ENCODE assay signal across 17 cellular contexts in genomic region chr2:66525609-66526008, GRCh38.
"Had no signal": no experiment of that assay in that cellular context is flagged by ENCODE, and none has a peak within 500 bp of the region (broad histone marks: within the 10 kb centered on the region; RNA-seq: fewer than 3 reads in every experiment).

No MANE protein-coding gene starts in this region.

- H3K27ac Mint-ChIP-seq: activated B cell treated with CpG ODN at 0.5 μM for 24 hours; activated CD4-positive, alpha-beta T cell treated with anti-CD3 and anti-CD28 coated beads, Interleukin-2, amount 10 ng/mL, durations not matched to agents 24 days and 14 days; activated naive CD8-positive, alpha-beta T cell treated with anti-CD3 and anti-CD28 coated beads, Interleukin-2, amount 50 U/mL, for 24 hours; activated T-helper 1 cell treated with anti-CD3 and anti-CD28 coated beads, Interleukin-12 subunit alpha, Interleukin-12 subunit beta, Interleukin-2, Interleukin-4 antibody, amounts not matched to agents 30 ng/mL and 10 ng/mL and 1 ng/mL, durations not matched to agents 14 hours and 24 hours and 36 hours; stimulated activated naive CD8-positive, alpha-beta T cell treated with anti-CD3 and anti-CD28 coated beads, Interleukin-15, amount 100 ng/mL, for 72 hours; T-cell had no signal

- DNase-seq: activated B cell treated with CpG ODN at 0.5 μM for 24 hours; activated CD4-positive, alpha-beta T cell treated with anti-CD3 and anti-CD28 coated beads, Interleukin-2, amount 10 ng/mL, durations not matched to agents 24 days and 14 days; activated naive CD4-positive, alpha-beta T cell; activated naive CD8-positive, alpha-beta T cell treated with anti-CD3 and anti-CD28 coated beads, Interleukin-2, amount 50 U/mL, for 24 hours; caudate nucleus; effector CD8-positive, alpha-beta T cell; kidney; stimulated activated naive CD8-positive, alpha-beta T cell treated with anti-CD3 and anti-CD28 coated beads, Interleukin-15, amount 100 ng/mL, for 72 hours; T-cell had no signal

- ATAC-seq: activated naive CD8-positive, alpha-beta T cell treated with anti-CD3 and anti-CD28 coated beads, Interleukin-2, amount 50 U/mL, for 24 hours; sciatic nerve; stimulated activated naive CD8-positive, alpha-beta T cell treated with anti-CD3 and anti-CD28 coated beads, Interleukin-15, amount 100 ng/mL, for 72 hours; T-cell had no signal

- FAIRE-seq: astrocyte, frontal cortex, kidney, urothelium cell line had no signal

- H3K4me1 Mint-ChIP-seq: activated B cell treated with CpG ODN at 0.5 μM for 24 hours; activated CD4-positive, alpha-beta T cell treated with anti-CD3 and anti-CD28 coated beads, Interleukin-2, amount 10 ng/mL, durations not matched to agents 24 days and 14 days; activated naive CD8-positive, alpha-beta T cell treated with anti-CD3 and anti-CD28 coated beads, Interleukin-2, amount 50 U/mL, for 24 hours; stimulated activated naive CD8-positive, alpha-beta T cell treated with anti-CD3 and anti-CD28 coated beads, Interleukin-15, amount 100 ng/mL, for 72 hours; T-cell had no signal

- H3K9me3 ChIP-seq: prostate gland, thoracic aorta had no signal

- H3K27me3 Mint-ChIP-seq: activated CD4-positive, alpha-beta T cell treated with anti-CD3 and anti-CD28 coated beads, Interleukin-2, amount 10 ng/mL, durations not matched to agents 24 days and 14 days; activated naive CD8-positive, alpha-beta T cell treated with anti-CD3 and anti-CD28 coated beads, Interleukin-2, amount 50 U/mL, for 24 hours had no signal

- H3K27ac ChIP-seq: coronary artery, prostate gland, thoracic aorta had no signal

- H3K9me3 Mint-ChIP-seq: activated B cell treated with CpG ODN at 0.5 μM for 24 hours; activated CD4-positive, alpha-beta T cell treated with anti-CD3 and anti-CD28 coated beads, Interleukin-2, amount 10 ng/mL, durations not matched to agents 24 days and 14 days; activated naive CD8-positive, alpha-beta T cell treated with anti-CD3 and anti-CD28 coated beads, Interleukin-2, amount 50 U/mL, for 24 hours; activated T-helper 1 cell treated with anti-CD3 and anti-CD28 coated beads, Interleukin-12 subunit alpha, Interleukin-12 subunit beta, Interleukin-2, Interleukin-4 antibody, amounts not matched to agents 30 ng/mL and 10 ng/mL and 1 ng/mL, durations not matched to agents 14 hours and 24 hours and 36 hours; stimulated activated naive CD8-positive, alpha-beta T cell treated with anti-CD3 and anti-CD28 coated beads, Interleukin-15, amount 100 ng/mL, for 72 hours; T-cell had no signal

- H3K4me1 ChIP-seq: prostate gland had no signal

- H3K4me3 Mint-ChIP-seq: activated B cell treated with CpG ODN at 0.5 μM for 24 hours; activated CD4-positive, alpha-beta T cell treated with anti-CD3 and anti-CD28 coated beads, Interleukin-2, amount 10 ng/mL, durations not matched to agents 24 days and 14 days; activated naive CD8-positive, alpha-beta T cell treated with anti-CD3 and anti-CD28 coated beads, Interleukin-2, amount 50 U/mL, for 24 hours; activated T-helper 1 cell treated with anti-CD3 and anti-CD28 coated beads, Interleukin-12 subunit alpha, Interleukin-12 subunit beta, Interleukin-2, Interleukin-4 antibody, amounts not matched to agents 30 ng/mL and 10 ng/mL and 1 ng/mL, durations not matched to agents 14 hours and 24 hours and 36 hours; stimulated activated naive CD8-positive, alpha-beta T cell treated with anti-CD3 and anti-CD28 coated beads, Interleukin-15, amount 100 ng/mL, for 72 hours; T-cell had no signal

- H3K4me3 ChIP-seq: coronary artery, prostate gland, thoracic aorta had no signal

- H3K36me3 Mint-ChIP-seq: T-cell had no signal

- H3K36me3 ChIP-seq: prostate gland, thoracic aorta had no signal
